In genomic region chr11:125123194-125123946, GRCh38 we compare ENCODE assay signal across 1 cellular context.
TF ChIP-seq lines count a peak whose summit lies in the region.

No MANE protein-coding gene starts in this region.

TF ChIP-seq in HepG2, 621 proteins besides CTCF, POLR2A, EP300 and RAD21:
- TF ChIP-seq ZNF441 (CRISPR knock-in tag; IDR thresholded peaks at IDR 0.05; ENCODE audit: borderline replicate concordance) (0 out of 2 replicates have a peak, but pooled peaks have one; percentile 21), ZNF780A (CRISPR knock-in tag; IDR thresholded peaks at IDR 0.05) (0 out of 2 replicates have a peak, but pooled peaks have one; percentile 18), HOXD1 (CRISPR knock-in tag; IDR thresholded peaks at IDR 0.05) (no peak), SMC3 (IDR thresholded peaks at IDR 0.05; ENCODE audit: low read length) (no peak), ZNF138 (CRISPR knock-in tag; IDR thresholded peaks at IDR 0.05; ENCODE audit: low read depth) (no peak), KDM4B (CRISPR knock-in tag; IDR thresholded peaks at IDR 0.05) (0 out of 2 replicates have a peak, but pooled peaks have one; percentile 18), ZNF44 (CRISPR knock-in tag; IDR thresholded peaks at IDR 0.05) (no peak)
